Comparison of ENCODE assay signal across 8 cellular contexts in genomic region chr4:8607603-8608481, GRCh38. TPM values are rescaled to one million over a fixed set of nuclear protein-coding genes. Genes with fewer than 3 reads are reported as not detected.
DNase-seq lines count a peak whose midpoint lies in the region; ATAC-seq and TF ChIP-seq lines count a peak whose summit lies in the region.

No MANE protein-coding gene starts in this region.

- intact Hi-C loops in transverse colon (cut with DNase I; ENCODE audit: low total_unique reads) = loop anchor here (10.0 kb wide), 1 partner anchor 307 kb away; no protein-coding TSS in a partner anchor

- peak in 1 of 4 experiments; percentile 32 for ATAC-seq in T-cell (replicated peaks in 1 of 4)

- TF ChIP-seq EP300 in transverse colon (IDR thresholded peaks at IDR 0.05; ENCODE audit: low read depth) = no peak

- H3K27me3 Mint-ChIP-seq in T-cell = peaks cover 12% of the 10 kb centered on the region in 2 donors

- WGBS in transverse colon (ENCODE audit: low coverage in 1 of 2), 2 donors = 20% methylated on average over 39 of the region's 42 CpGs; no CpG with 5 or more reads in 1 of the 2 donors

- no peak for TF ChIP-seq POLR2A in transverse colon (IDR thresholded peaks at IDR 0.05)

- H3K4me3 ChIP-seq in brain microvascular endothelial cell (ENCODE audit: low read depth, low read length) = no peak overlapping the region
- no peak overlapping the region for H3K4me3 ChIP-seq in transverse colon

- H3K27ac ChIP-seq in 22Rv1 (no peak overlapping the region), brain microvascular endothelial cell (no peak overlapping the region), transverse colon (no peak overlapping the region)

- no peaks in the 10 kb centered on the region for H3K4me1 Mint-ChIP-seq in T-cell

- H3K27ac Mint-ChIP-seq in T-cell = no peak overlapping the region

- H3K9me3 Mint-ChIP-seq in T-cell = no peaks in the 10 kb centered on the region

- TF ChIP-seq CTCF in 22Rv1 (IDR thresholded peaks at IDR 0.05) (peak; percentile 93), GM12874 (IDR thresholded peaks at IDR 0.05; ENCODE audit: insufficient read depth, low read depth, low read length) (peak; percentile 99), brain microvascular endothelial cell (IDR thresholded peaks at IDR 0.05; ENCODE audit: low read depth, low read length, missing control alignments) (peak; percentile 88), transverse colon (IDR thresholded peaks at IDR 0.05) (peak; percentile 75 to 97 (median 96))

- POLR2A ChIA-PET in T-cell (lab: Charles Lee) = no interaction called here

- H3K4me1 ChIP-seq in transverse colon = peaks cover 0 to 6% (median 0%) of the 10 kb centered on the region in 4 donors

- CTCF ChIA-PET in T-cell (lab: Charles Lee) = interaction anchor here (0.5 to 0.6 kb wide), 2 partner anchors 10 to 1152 kb away, joined by 4 read pairs; no protein-coding TSS in a partner anchor

- in situ Hi-C loops in brain microvascular endothelial cell (cut with HindIII; ENCODE audit: low pct_ligation_motif_present, low sequenced_read_pairs) = no loop called here
- in situ Hi-C loops in transverse colon (cut with MboI; ENCODE audit: low pct_ligation_motif_present in 1 of 4, low pct_unique_long_range_greater_than_20kb in 1 of 4, low sequenced_read_pairs in 3 of 4) = no loop called here

- H3K27me3 ChIP-seq in brain microvascular endothelial cell (replicated peaks) (no peaks in the 10 kb centered on the region), transverse colon (peaks cover 27% of the 10 kb centered on the region)

- no peaks in the 10 kb centered on the region for H3K36me3 Mint-ChIP-seq in T-cell

- H3K36me3 ChIP-seq in brain microvascular endothelial cell (replicated peaks) (no peaks in the 10 kb centered on the region), transverse colon (no peaks in the 10 kb centered on the region)

- no peak overlapping the region for H3K4me3 Mint-ChIP-seq in T-cell

- DNase-seq in T-cell (peak in 20 of 34 experiments; percentile 4 to 36 (median 13)), brain microvascular endothelial cell (no peak), lung microvascular endothelial cell (ENCODE audit: low read depth in 2 of 2) (peak; percentile 5 to 35), transverse colon (peak; percentile 23), NCI-H2029 treated with DMSO at 0.1 percent for 48 hours (lab: John Stamatoyannopoulos, UW) (no peak), DMS153 treated with DMSO at 0.1 percent for 48 hours (lab: John Stamatoyannopoulos, UW; ENCODE audit: unreplicated experiment) (no peak)

- no peaks in the 10 kb centered on the region for H3K9me3 ChIP-seq in transverse colon

RNA-seq across cellular contexts. Expression of gene CPZ, which starts 15.3 kb away (rescaled TPM):
- under 1 TPM in 2 of 5 donors, not detected in 3; 0.18 to 0.32 TPM for total RNA-seq in T-cell
- total RNA-seq in lung microvascular endothelial cell = not detected in 2 replicates
- 1 to 10 TPM in 1 of 4 donors, under 1 TPM in 1, not detected in 2; 0.96 to 2.1 TPM for total RNA-seq in transverse colon

RNA-seq across cellular contexts. Expression of gene GPR78, which starts 27.6 kb away (rescaled TPM):
- total RNA-seq in T-cell (not detected), lung microvascular endothelial cell (not detected in 2 replicates), transverse colon (under 1 TPM in 1 of 4 donors, not detected in 3; 0.14 TPM)

Comparison
In these comparisons a context has a peak if more than half of its experiments do, and no peak if none do; other contexts are left out.
1. DNase-seq: peak in T-cell (20 of 34), lung microvascular endothelial cell (2 of 2) and transverse colon (single experiment); none in brain microvascular endothelial cell (single experiment), NCI-H2029 treated with DMSO at 0.1 percent for 48 hours (single experiment) and DMS153 treated with DMSO at 0.1 percent for 48 hours (single experiment).
2. Peak in every context shown above with its lines, with median percentiles within 50 percentile points of each other: CTCF ChIP-seq.